Comparison of ENCODE assay signal across 8 cellular contexts in genomic region chr14:24141030-24141880, GRCh38.
A peak's percentile ranks its signal among the peaks of the same experiment; 100 is the strongest.
DNase-seq lines count a peak whose midpoint lies in the region; ATAC-seq and FAIRE-seq lines count a peak whose summit lies in the region.

Gene EMC9, minus strand, starts transcription at chr14:24141591. Its CDS starts 287 bp downstream, at chr14:24141304.

- H3K9me3 ChIP-seq in BLaER1, result no peaks in the 10 kb centered on the region

- peak within 1 kb of the TSS; percentile 87 for H3K9ac ChIP-seq in BLaER1

- DNase-seq in GM19239 (ENCODE audit: insufficient read length, low spot score), result peak; percentile 93
- peak; percentile 100 for DNase-seq in NCI-H524 treated with DMSO at 0.1 percent for 48 hours (lab: John Stamatoyannopoulos, UW)
- DNase-seq in activated CD4-positive, alpha-beta T cell treated with anti-CD3 and anti-CD28 coated beads for 4 hours, result peak; percentile 100
- DNase-seq in kidney glomerular epithelial cell (lab: John Stamatoyannopoulos, UW), result peak; percentile 100
- DNase-seq in stimulated activated CD4-positive, alpha-beta T cell treated with anti-CD3 and anti-CD28 coated beads, Interleukin-1b, Interleukin-23, amount 100 ng/mL, for 1 hour (ENCODE audit: low read depth in 2 of 2), result peak; percentile 97 to 99

- peaks cover 55% of the 10 kb centered on the region for H3K36me3 ChIP-seq in BLaER1

- no peaks in the 10 kb centered on the region for H3K27me3 ChIP-seq in BLaER1

- H3K4me2 ChIP-seq in BLaER1, result peak within 1 kb of the TSS; percentile 96

- peaks cover 82% of the 10 kb centered on the region for H3K4me1 ChIP-seq in BLaER1

- H3K27ac ChIP-seq in BLaER1 (peak within 1 kb of the TSS; percentile 90), cingulate gyrus (ENCODE audit: low read depth, low read length) (peak within 1 kb of the TSS; percentile 98)

- H4K20me1 ChIP-seq in BLaER1, result peaks cover 46% of the 10 kb centered on the region

- ATAC-seq in HG03457 (IDR thresholded peaks at IDR 0.05; ENCODE audit: unreplicated experiment), result peak; percentile 60

- H3K4me3 ChIP-seq in BLaER1, result peak within 1 kb of the TSS; percentile 89

- FAIRE-seq in GM19239 (lab: Jason Lieb, UNC), result peak; percentile 96

Comparison
In these comparisons a context has a peak if more than half of its experiments do, and no peak if none do; other contexts are left out.
1. Peak in every context shown above with its lines: DNase-seq, ATAC-seq, H3K4me3 ChIP-seq and H3K27ac ChIP-seq.